In the genomic region with DNA sequence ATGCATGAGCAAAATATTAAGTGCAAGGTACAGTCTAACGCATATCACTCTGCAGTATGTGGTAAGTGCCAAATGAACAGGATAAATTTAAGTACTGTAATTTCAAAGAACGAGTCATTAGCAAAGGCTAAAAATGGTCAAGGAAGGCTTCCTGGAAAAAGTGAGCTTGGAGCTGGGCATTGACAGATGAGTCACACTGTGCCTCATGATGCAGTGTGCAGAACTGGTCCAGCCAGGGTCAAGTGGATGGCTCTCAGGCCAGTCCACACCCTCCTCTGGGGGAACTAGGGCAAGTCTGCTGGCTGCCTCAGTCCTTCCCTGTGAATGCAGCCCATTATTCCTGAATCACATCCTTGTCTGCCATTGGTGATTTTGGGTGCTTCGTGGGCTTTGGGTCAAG, we compare ENCODE assay signal across 18 cellular contexts.
DNase-seq lines count a peak whose midpoint lies in the region; ATAC-seq, FAIRE-seq and TF ChIP-seq lines count a peak whose summit lies in the region.
"Had no signal": no experiment of that assay in that cellular context is flagged by ENCODE, and none has a peak within 500 bp of the region (broad histone marks: within the 10 kb centered on the region; RNA-seq: fewer than 3 reads in every experiment).

No MANE protein-coding gene starts in this region.

- H3K27me3 Mint-ChIP-seq in astrocyte (ENCODE audit: low read depth, unreplicated experiment) (peaks cover 12% of the 10 kb centered on the region), WTC11 (ENCODE audit: low read depth) (no peaks in the 10 kb centered on the region)
- H3K27me3 Mint-ChIP-seq in activated T-helper 2 cell treated with anti-CD3 and anti-CD28 coated beads, Interferon-gamma antibody, Interleukin-2, Interleukin-4, amounts not matched to agents 10 μg/mL and 5 μg/mL and 100 μg/mL, durations not matched to agents 14 hours and 24 hours and 36 hours (ENCODE audit: low read depth) = peaks cover 27% of the 10 kb centered on the region

- no peak overlapping the region for H3K4me3 Mint-ChIP-seq in astrocyte (ENCODE audit: unreplicated experiment)
- no peak overlapping the region for H3K4me3 Mint-ChIP-seq in WTC11
- no peak overlapping the region for H3K4me3 Mint-ChIP-seq in activated T-helper 2 cell treated with anti-CD3 and anti-CD28 coated beads, Interferon-gamma antibody, Interleukin-2, Interleukin-4, amounts not matched to agents 10 μg/mL and 5 μg/mL and 100 μg/mL, durations not matched to agents 14 hours and 24 hours and 36 hours (ENCODE audit: low read depth)
- H3K4me3 Mint-ChIP-seq: activated T-cell treated with anti-CD3 and anti-CD28 coated beads, Interleukin-2, amount 50 U/mL, for 4 hours; immature natural killer cell; natural killer cell treated with Interleukin-12 subunit alpha and Interleukin-12 subunit beta and Interleukin-15 and Interleukin-18, amount 100 ng/mL, for 72 hours had no signal

- H3K9me3 Mint-ChIP-seq in astrocyte (ENCODE audit: unreplicated experiment) (no peaks in the 10 kb centered on the region), WTC11 (no peaks in the 10 kb centered on the region)
- no peaks in the 10 kb centered on the region for H3K9me3 Mint-ChIP-seq in activated T-helper 2 cell treated with anti-CD3 and anti-CD28 coated beads, Interferon-gamma antibody, Interleukin-2, Interleukin-4, amounts not matched to agents 10 μg/mL and 5 μg/mL and 100 μg/mL, durations not matched to agents 14 hours and 24 hours and 36 hours
- H3K9me3 Mint-ChIP-seq: activated T-cell treated with anti-CD3 and anti-CD28 coated beads, Interleukin-2, amount 50 U/mL, for 4 hours; immature natural killer cell; natural killer cell treated with Interleukin-12 subunit alpha and Interleukin-12 subunit beta and Interleukin-15 and Interleukin-18, amount 100 ng/mL, for 72 hours had no signal

- intact Hi-C loops in left cardiac atrium (cut with DNase I) (loop anchor here in 1 of 2 donors (2.0 kb wide), 1 partner anchor 138 kb away; no protein-coding TSS in a partner anchor), cardiac septum (cut with DNase I) (no loop called here)
- intact Hi-C loops in activated T-helper 2 cell treated with anti-CD3 and anti-CD28 coated beads, Interferon-gamma antibody, Interleukin-2, Interleukin-4, amounts not matched to agents 10 μg/mL and 5 μg/mL and 100 μg/mL, durations not matched to agents 14 hours and 24 hours and 36 hours (cut with micrococcal nuclease) = no loop called here

- no peak overlapping the region for H3K4me3 ChIP-seq in astrocyte (ENCODE audit: insufficient read depth, low read depth, low read length)
- H3K4me3 ChIP-seq: body of pancreas, tibial nerve had no signal

- no peaks in the 10 kb centered on the region for H3K4me1 ChIP-seq in astrocyte (ENCODE audit: insufficient read depth, low read length)
- H3K4me1 ChIP-seq: body of pancreas had no signal

- H2AFZ ChIP-seq in astrocyte (ENCODE audit: low read depth, low read length) = no peak overlapping the region

- H3K27ac Mint-ChIP-seq in astrocyte (ENCODE audit: unreplicated experiment) (no peak overlapping the region), WTC11 (no peak overlapping the region)
- no peak overlapping the region for H3K27ac Mint-ChIP-seq in activated T-helper 2 cell treated with anti-CD3 and anti-CD28 coated beads, Interferon-gamma antibody, Interleukin-2, Interleukin-4, amounts not matched to agents 10 μg/mL and 5 μg/mL and 100 μg/mL, durations not matched to agents 14 hours and 24 hours and 36 hours
- H3K27ac Mint-ChIP-seq: immature natural killer cell; natural killer cell treated with Interleukin-12 subunit alpha and Interleukin-12 subunit beta and Interleukin-15 and Interleukin-18, amount 100 ng/mL, for 72 hours had no signal

- no peaks in the 10 kb centered on the region for H3K36me3 Mint-ChIP-seq in astrocyte (ENCODE audit: low read depth, unreplicated experiment)
- no peaks in the 10 kb centered on the region for H3K36me3 Mint-ChIP-seq in WTC11
- H3K36me3 Mint-ChIP-seq in activated T-helper 2 cell treated with anti-CD3 and anti-CD28 coated beads, Interferon-gamma antibody, Interleukin-2, Interleukin-4, amounts not matched to agents 10 μg/mL and 5 μg/mL and 100 μg/mL, durations not matched to agents 14 hours and 24 hours and 36 hours (ENCODE audit: low read depth) = no peaks in the 10 kb centered on the region
- H3K36me3 Mint-ChIP-seq: immature natural killer cell; natural killer cell treated with Interleukin-12 subunit alpha and Interleukin-12 subunit beta and Interleukin-15 and Interleukin-18, amount 100 ng/mL, for 72 hours had no signal

- peak; percentile 43 for DNase-seq in left cardiac atrium
- no peak for DNase-seq in cardiac septum (ENCODE audit: low spot score)
- peak; percentile 11 for DNase-seq in astrocyte (ENCODE audit: low read depth)
- DNase-seq in islet precursor cell = peak; percentile 85
- no peak for DNase-seq in WTC11 (ENCODE audit: low spot score)
- DNase-seq in T-helper 9 cell = no peak
- no peak for DNase-seq in activated T-helper 2 cell treated with anti-CD3 and anti-CD28 coated beads, Interferon-gamma antibody, Interleukin-2, Interleukin-4, amounts not matched to agents 10 μg/mL and 5 μg/mL and 100 μg/mL, durations not matched to agents 14 hours and 24 hours and 36 hours (ENCODE audit: low spot score)
- DNase-seq: activated CD4-positive, alpha-beta T cell treated with anti-CD3 and anti-CD28 coated beads for 1 hour; activated T-cell treated with anti-CD3 and anti-CD28 coated beads, Interleukin-2, amount 50 U/mL, for 4 hours; immature natural killer cell; NCI-H1436; NCI-H82 had no signal

- no peaks in the 10 kb centered on the region for H4K20me1 ChIP-seq in astrocyte (ENCODE audit: insufficient read depth, low read length)

- no peaks in the 10 kb centered on the region for H3K27me3 ChIP-seq in astrocyte (ENCODE audit: insufficient read depth, low read length)
- H3K27me3 ChIP-seq: body of pancreas, tibial nerve had no signal

- POLR2A ChIA-PET in WTC11 (lab: Charles Lee) = no interaction called here

- CTCF ChIA-PET in WTC11 (lab: Charles Lee) = no interaction called here

- TF ChIP-seq CTCF in astrocyte (IDR thresholded peaks at IDR 0.05; ENCODE audit: insufficient read depth, low read depth, low read length) (no peak), WTC11 (IDR thresholded peaks at IDR 0.05) (no peak)

- H3K79me2 ChIP-seq in astrocyte (ENCODE audit: insufficient read depth, low read length) = no peaks in the 10 kb centered on the region

- peak in 1 of 2 donors; percentile 98 for ATAC-seq in left cardiac atrium
- no peak for ATAC-seq in WTC11
- no peak for ATAC-seq in GM18867 (IDR thresholded peaks at IDR 0.05; ENCODE audit: unreplicated experiment)
- ATAC-seq: activated T-cell treated with anti-CD3 and anti-CD28 coated beads, Interleukin-2, amount 50 U/mL, for 4 hours; body of pancreas; natural killer cell treated with Interleukin-12 subunit alpha and Interleukin-12 subunit beta and Interleukin-15 and Interleukin-18, amount 100 ng/mL, for 72 hours; SK-N-SH treated with all-trans-retinoic acid at 6 μM for 48 hours had no signal

- no peaks in the 10 kb centered on the region for H3K4me1 Mint-ChIP-seq in astrocyte (ENCODE audit: low read depth, unreplicated experiment)
- no peaks in the 10 kb centered on the region for H3K4me1 Mint-ChIP-seq in WTC11
- no peaks in the 10 kb centered on the region for H3K4me1 Mint-ChIP-seq in activated T-helper 2 cell treated with anti-CD3 and anti-CD28 coated beads, Interferon-gamma antibody, Interleukin-2, Interleukin-4, amounts not matched to agents 10 μg/mL and 5 μg/mL and 100 μg/mL, durations not matched to agents 14 hours and 24 hours and 36 hours (ENCODE audit: low read depth)
- H3K4me1 Mint-ChIP-seq: immature natural killer cell had no signal

- H3K27ac ChIP-seq in astrocyte (ENCODE audit: low read depth, low read length) = no peak overlapping the region
- H3K27ac ChIP-seq: body of pancreas, tibial nerve had no signal

- no peak overlapping the region for H3K9ac ChIP-seq in astrocyte (ENCODE audit: low read length)

- H3K36me3 ChIP-seq in astrocyte (ENCODE audit: insufficient read depth, low read length) = no peaks in the 10 kb centered on the region
- H3K36me3 ChIP-seq: tibial nerve had no signal

- no peaks in the 10 kb centered on the region for H3K9me3 ChIP-seq in astrocyte (ENCODE audit: insufficient read depth, low read depth, low read length)
- H3K9me3 ChIP-seq: body of pancreas, tibial nerve had no signal

- no peak for FAIRE-seq in astrocyte (lab: Jason Lieb, UNC)
- FAIRE-seq: H1 had no signal

- H3K4me2 ChIP-seq in astrocyte (ENCODE audit: low read length) = no peak overlapping the region

TF ChIP-seq in WTC11, 78 proteins besides CTCF, POLR2A, EP300 and RAD21 (continues in another document):
- TF ChIP-seq ZNF121 (CRISPR knock-in tag; IDR thresholded peaks at IDR 0.05) (no peak), PRRX2 (CRISPR knock-in tag; IDR thresholded peaks at IDR 0.05) (no peak), NR2C2 (CRISPR knock-in tag; IDR thresholded peaks at IDR 0.05) (no peak), SOX15 (CRISPR knock-in tag; IDR thresholded peaks at IDR 0.05) (no peak), ZNF416 (CRISPR knock-in tag; IDR thresholded peaks at IDR 0.05) (no peak), NR1H2 (CRISPR knock-in tag; IDR thresholded peaks at IDR 0.05) (no peak), ETV6 (CRISPR knock-in tag; IDR thresholded peaks at IDR 0.05) (no peak), FOXK1 (CRISPR knock-in tag; IDR thresholded peaks at IDR 0.05) (no peak), TEAD4 (CRISPR knock-in tag; IDR thresholded peaks at IDR 0.05) (no peak)
- TF ChIP-seq, protein P1, sequence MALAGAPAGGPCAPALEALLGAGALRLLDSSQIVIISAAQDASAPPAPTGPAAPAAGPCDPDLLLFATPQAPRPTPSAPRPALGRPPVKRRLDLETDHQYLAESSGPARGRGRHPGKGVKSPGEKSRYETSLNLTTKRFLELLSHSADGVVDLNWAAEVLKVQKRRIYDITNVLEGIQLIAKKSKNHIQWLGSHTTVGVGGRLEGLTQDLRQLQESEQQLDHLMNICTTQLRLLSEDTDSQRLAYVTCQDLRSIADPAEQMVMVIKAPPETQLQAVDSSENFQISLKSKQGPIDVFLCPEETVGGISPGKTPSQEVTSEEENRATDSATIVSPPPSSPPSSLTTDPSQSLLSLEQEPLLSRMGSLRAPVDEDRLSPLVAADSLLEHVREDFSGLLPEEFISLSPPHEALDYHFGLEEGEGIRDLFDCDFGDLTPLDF (CRISPR knock-in tag; IDR thresholded peaks at IDR 0.05) = no peak
- TF ChIP-seq, protein P2, sequence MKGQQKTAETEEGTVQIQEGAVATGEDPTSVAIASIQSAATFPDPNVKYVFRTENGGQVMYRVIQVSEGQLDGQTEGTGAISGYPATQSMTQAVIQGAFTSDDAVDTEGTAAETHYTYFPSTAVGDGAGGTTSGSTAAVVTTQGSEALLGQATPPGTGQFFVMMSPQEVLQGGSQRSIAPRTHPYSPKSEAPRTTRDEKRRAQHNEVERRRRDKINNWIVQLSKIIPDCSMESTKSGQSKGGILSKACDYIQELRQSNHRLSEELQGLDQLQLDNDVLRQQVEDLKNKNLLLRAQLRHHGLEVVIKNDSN (CRISPR knock-in tag; IDR thresholded peaks at IDR 0.05) = no peak
- TF ChIP-seq, protein P3, sequence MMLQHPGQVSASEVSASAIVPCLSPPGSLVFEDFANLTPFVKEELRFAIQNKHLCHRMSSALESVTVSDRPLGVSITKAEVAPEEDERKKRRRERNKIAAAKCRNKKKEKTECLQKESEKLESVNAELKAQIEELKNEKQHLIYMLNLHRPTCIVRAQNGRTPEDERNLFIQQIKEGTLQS (CRISPR knock-in tag; conservative IDR thresholded peaks at IDR 0.05) = no peak

Comparison
In these comparisons a context has a peak if more than half of its experiments do, and no peak if none do; other contexts are left out.
1. DNase-seq: peak in left cardiac atrium (single experiment), astrocyte (single experiment) and islet precursor cell (single experiment); none in cardiac septum (single experiment), WTC11 (single experiment), T-helper 9 cell (single experiment) and activated T-helper 2 cell treated with anti-CD3 and anti-CD28 coated beads, Interferon-gamma antibody, Interleukin-2, Interleukin-4, amounts not matched to agents 10 μg/mL and 5 μg/mL and 100 μg/mL, durations not matched to agents 14 hours and 24 hours and 36 hours (single experiment).